Comparison of ENCODE assay signal across 29 cellular contexts in the genomic region with DNA sequence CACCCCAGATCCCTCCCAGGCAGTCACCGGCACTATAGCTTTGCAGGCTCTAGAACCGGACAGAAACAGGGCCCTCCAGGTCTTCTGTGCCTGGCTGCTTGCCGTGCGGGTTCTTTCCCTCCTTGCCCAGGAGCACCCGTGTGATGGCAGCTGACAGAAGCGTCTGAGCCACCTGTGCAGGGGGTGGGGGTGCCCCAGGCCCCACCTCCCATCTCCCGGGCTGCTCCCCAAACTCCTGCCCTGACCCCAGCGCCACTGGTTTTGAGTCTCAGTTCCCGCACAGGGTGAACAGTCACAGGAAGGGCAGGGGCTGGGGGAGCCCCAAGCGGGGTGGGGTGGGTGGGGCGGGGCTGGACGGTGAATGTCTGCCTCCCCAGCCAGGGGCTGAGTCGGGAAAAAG. TPM values are rescaled to one million over a fixed set of nuclear protein-coding genes. Genes with fewer than 3 reads are reported as not detected.
"Had no signal": no experiment of that assay in that cellular context is flagged by ENCODE, and none has a peak within 500 bp of the region (broad histone marks: within the 10 kb centered on the region; RNA-seq: fewer than 3 reads in every experiment).

No MANE protein-coding gene starts in this region.

- DNase-seq: activated CD4-positive, alpha-beta T cell treated with anti-CD3 and anti-CD28 coated beads, Interleukin-2, amount 10 ng/mL, durations not matched to agents 7 days and 5 days; activated T-cell treated with anti-CD3 and anti-CD28 coated beads, Interleukin-2, amount 50 U/mL, for 72 hours; brain microvascular endothelial cell; caudate nucleus; effector memory CD4-positive, alpha-beta T cell; foreskin melanocyte; immature natural killer cell; kidney glomerular epithelial cell; left ventricle myocardium superior; mammary epithelial cell; pancreas; psoas muscle; stimulated activated CD4-positive, alpha-beta T cell treated with anti-CD3 and anti-CD28 coated beads, Interleukin-2, amount 100 ng/mL, for 24 hours; testis had no signal

- H3K79me2 ChIP-seq: hepatocyte had no signal

- H3K27ac ChIP-seq: adrenal gland, ascending aorta, brain microvascular endothelial cell, hepatocyte, neutrophil, pancreas, psoas muscle, right atrium auricular region, testis, vagina, VCaP had no signal

- ATAC-seq: activated CD4-positive, CD25-positive, alpha-beta regulatory T cell treated with anti-CD3 and anti-CD28 coated beads, Interleukin-2, amount 50 U/mL, for 24 hours; activated T-cell treated with anti-CD3 and anti-CD28 coated beads, Interleukin-2, amount 50 U/mL, for 72 hours; esophagus mucosa; left ventricle myocardium superior; pancreas; psoas muscle; stimulated activated memory B cell treated with anti-CD40 and anti-IgM and Interleukin-4, amounts not matched to agents 10 μg/mL and 1 μg/mL and 100 μg/mL, for 72 hours had no signal

- H2AFZ ChIP-seq: hepatocyte had no signal

- H3K9me3 ChIP-seq: adrenal gland, neutrophil, pancreas, psoas muscle, testis had no signal

- H3K4me3 ChIP-seq: adrenal gland, ascending aorta, hepatocyte, pancreas, psoas muscle, right atrium auricular region, testis, vagina had no signal

- FAIRE-seq: endothelial cell of umbilical vein, pancreas had no signal

- H3K36me3 ChIP-seq: vagina had no signal

- H3K4me3 Mint-ChIP-seq: activated CD4-positive, alpha-beta T cell treated with anti-CD3 and anti-CD28 coated beads, Interleukin-2, amount 10 ng/mL, durations not matched to agents 7 days and 5 days; activated naive CD8-positive, alpha-beta T cell; activated T-cell treated with anti-CD3 and anti-CD28 coated beads, Interleukin-2, amount 50 U/mL, for 72 hours; nephron; stimulated activated memory B cell treated with anti-CD40 and anti-IgM and Interleukin-4, amounts not matched to agents 10 μg/mL and 1 μg/mL and 100 μg/mL, for 72 hours; type B pancreatic cell had no signal

- H3K27ac Mint-ChIP-seq: activated CD4-positive, alpha-beta T cell treated with anti-CD3 and anti-CD28 coated beads, Interleukin-2, amount 10 ng/mL, durations not matched to agents 7 days and 5 days; activated naive CD8-positive, alpha-beta T cell; activated T-cell treated with anti-CD3 and anti-CD28 coated beads, Interleukin-2, amount 50 U/mL, for 72 hours; nephron; stimulated activated memory B cell treated with anti-CD40 and anti-IgM and Interleukin-4, amounts not matched to agents 10 μg/mL and 1 μg/mL and 100 μg/mL, for 72 hours; type B pancreatic cell had no signal

- H3K27me3 ChIP-seq: adrenal gland, ascending aorta, brain microvascular endothelial cell, hepatocyte, neutrophil, pancreas, right atrium auricular region, testis, vagina had no signal

- H3K4me2 ChIP-seq: hepatocyte had no signal

RNA-seq across cellular contexts. Expression of gene PHLDA2, which starts 13.2 kb away (rescaled TPM):
- total RNA-seq: ascending aorta, skeletal muscle tissue had no signal
